28 cellular contexts compared by ENCODE assay signal in genomic region chr5:164060956-164061355, GRCh38.
"Had no signal": no experiment of that assay in that cellular context is flagged by ENCODE, and none has a peak within 500 bp of the region (broad histone marks: within the 10 kb centered on the region; RNA-seq: fewer than 3 reads in every experiment).

No MANE protein-coding gene starts in this region.

- ATAC-seq: naive thymus-derived CD8-positive, alpha-beta T cell; natural killer cell treated with Interleukin-12 subunit alpha and Interleukin-12 subunit beta and Interleukin-15 and Interleukin-18, amount 100 ng/mL, for 72 hours; pancreas; psoas muscle; right cardiac atrium; stimulated activated effector memory CD8-positive, alpha-beta T cell treated with anti-CD3 and anti-CD28 coated beads, Interleukin-12 subunit alpha, Interleukin-12 subunit beta, amount 100 ng/mL, for 72 hours; stimulated activated naive B cell treated with anti-CD40 and anti-IgM and Interleukin-4, amounts not matched to agents 10 μg/mL and 1 μg/mL and 100 μg/mL, for 72 hours had no signal

- H3K4me3 Mint-ChIP-seq: naive thymus-derived CD8-positive, alpha-beta T cell; natural killer cell treated with Interleukin-12 subunit alpha and Interleukin-12 subunit beta and Interleukin-15 and Interleukin-18, amount 100 ng/mL, for 72 hours; nephron progenitor cell; neural crest cell; stimulated activated effector memory CD8-positive, alpha-beta T cell treated with anti-CD3 and anti-CD28 coated beads, Interleukin-12 subunit alpha, Interleukin-12 subunit beta, amount 100 ng/mL, for 72 hours; stimulated activated naive B cell treated with anti-CD40 and anti-IgM and Interleukin-4, amounts not matched to agents 10 μg/mL and 1 μg/mL and 100 μg/mL, for 72 hours; stimulated activated naive CD8-positive, alpha-beta T cell treated with anti-CD3 and anti-CD28 coated beads, Interleukin-15, Interleukin-2, amounts not matched to agents 100 ng/mL and 50 ng/mL, for 24 hours had no signal

- H3K9me3 Mint-ChIP-seq: natural killer cell treated with Interleukin-12 subunit alpha and Interleukin-12 subunit beta and Interleukin-15 and Interleukin-18, amount 100 ng/mL, for 72 hours; nephron progenitor cell; neural crest cell; stimulated activated naive B cell treated with anti-CD40 and anti-IgM and Interleukin-4, amounts not matched to agents 10 μg/mL and 1 μg/mL and 100 μg/mL, for 72 hours; stimulated activated naive CD8-positive, alpha-beta T cell treated with anti-CD3 and anti-CD28 coated beads, Interleukin-15, Interleukin-2, amounts not matched to agents 100 ng/mL and 50 ng/mL, for 24 hours had no signal

- H3K27ac ChIP-seq: neutrophil, pancreas, psoas muscle, sigmoid colon, stomach, thoracic aorta, thyroid gland, tibial nerve, upper lobe of left lung, vagina had no signal

- H3K27ac Mint-ChIP-seq: naive thymus-derived CD8-positive, alpha-beta T cell; natural killer cell treated with Interleukin-12 subunit alpha and Interleukin-12 subunit beta and Interleukin-15 and Interleukin-18, amount 100 ng/mL, for 72 hours; nephron progenitor cell; progenitor cell of endocrine pancreas; stimulated activated effector memory CD8-positive, alpha-beta T cell treated with anti-CD3 and anti-CD28 coated beads, Interleukin-12 subunit alpha, Interleukin-12 subunit beta, amount 100 ng/mL, for 72 hours; stimulated activated naive B cell treated with anti-CD40 and anti-IgM and Interleukin-4, amounts not matched to agents 10 μg/mL and 1 μg/mL and 100 μg/mL, for 72 hours; stimulated activated naive CD8-positive, alpha-beta T cell treated with anti-CD3 and anti-CD28 coated beads, Interleukin-15, Interleukin-2, amounts not matched to agents 100 ng/mL and 50 ng/mL, for 24 hours had no signal

- H3K27me3 Mint-ChIP-seq: naive thymus-derived CD8-positive, alpha-beta T cell; natural killer cell treated with Interleukin-12 subunit alpha and Interleukin-12 subunit beta and Interleukin-15 and Interleukin-18, amount 100 ng/mL, for 72 hours; progenitor cell of endocrine pancreas; stimulated activated naive B cell treated with anti-CD40 and anti-IgM and Interleukin-4, amounts not matched to agents 10 μg/mL and 1 μg/mL and 100 μg/mL, for 72 hours; stimulated activated naive CD8-positive, alpha-beta T cell treated with anti-CD3 and anti-CD28 coated beads, Interleukin-15, Interleukin-2, amounts not matched to agents 100 ng/mL and 50 ng/mL, for 24 hours had no signal

- FAIRE-seq: pancreas, small intestine, urothelium cell line had no signal

- H3K27me3 ChIP-seq: neutrophil, pancreas, sigmoid colon, stomach, thyroid gland, tibial nerve, upper lobe of left lung, vagina had no signal

- H3K4me3 ChIP-seq: pancreas, psoas muscle, sigmoid colon, stomach, thoracic aorta, thyroid gland, tibial nerve, upper lobe of left lung, vagina had no signal

- H3K36me3 Mint-ChIP-seq: naive thymus-derived CD8-positive, alpha-beta T cell; natural killer cell treated with Interleukin-12 subunit alpha and Interleukin-12 subunit beta and Interleukin-15 and Interleukin-18, amount 100 ng/mL, for 72 hours; stimulated activated effector memory CD8-positive, alpha-beta T cell treated with anti-CD3 and anti-CD28 coated beads, Interleukin-12 subunit alpha, Interleukin-12 subunit beta, amount 100 ng/mL, for 72 hours; stimulated activated naive B cell treated with anti-CD40 and anti-IgM and Interleukin-4, amounts not matched to agents 10 μg/mL and 1 μg/mL and 100 μg/mL, for 72 hours had no signal

- H3K36me3 ChIP-seq: neutrophil, pancreas, sigmoid colon, stomach, thoracic aorta, thyroid gland, tibial nerve, upper lobe of left lung, vagina had no signal

- H3K4me1 ChIP-seq: pancreas, psoas muscle, sigmoid colon, stomach, thyroid gland, tibial nerve, upper lobe of left lung, vagina had no signal

- H3K9me3 ChIP-seq: neutrophil, pancreas, psoas muscle, sigmoid colon, stomach, thoracic aorta, thyroid gland, tibial nerve, upper lobe of left lung, vagina had no signal

- DNase-seq: naive thymus-derived CD8-positive, alpha-beta T cell; nephron progenitor cell; nucleus accumbens; pancreas; psoas muscle; right cardiac atrium; sigmoid colon; small intestine; stimulated activated CD4-positive, alpha-beta T cell treated with anti-CD3 and anti-CD28 coated beads, Interleukin-15, amount 100 ng/mL, for 24 hours; stimulated activated CD4-positive, alpha-beta T cell treated with anti-CD3 and anti-CD28 coated beads, Interleukin-2, amount 100 ng/mL, for 24 hours; stimulated activated CD4-positive, alpha-beta T cell treated with anti-CD3 and anti-CD28 coated beads, Interleukin-2, amount 100 ng/mL, for 48 hours; stimulated activated CD4-positive, alpha-beta T cell treated with anti-CD3 and anti-CD28 coated beads, Interleukin-4, amount 100 ng/mL, for 24 hours; stimulated activated naive B cell treated with anti-CD40 and anti-IgM and Interleukin-4, amounts not matched to agents 10 μg/mL and 1 μg/mL and 100 μg/mL, for 72 hours; stimulated activated naive CD4-positive, alpha-beta T cell treated with Interleukin-2 at 50 U/mL for 16 hours; stomach; thyroid gland; trophoblast cell; upper lobe of left lung had no signal

- H3K4me1 Mint-ChIP-seq: naive thymus-derived CD8-positive, alpha-beta T cell; nephron progenitor cell; neural crest cell; stimulated activated effector memory CD8-positive, alpha-beta T cell treated with anti-CD3 and anti-CD28 coated beads, Interleukin-12 subunit alpha, Interleukin-12 subunit beta, amount 100 ng/mL, for 72 hours had no signal
